ENCODE assay signal across 8 cellular contexts in genomic region chr11:120182790-120183491, GRCh38. TPM values are rescaled to one million over a fixed set of nuclear protein-coding genes. Genes with fewer than 3 reads are reported as not detected.
DNase-seq lines count a peak whose midpoint lies in the region; ATAC-seq and TF ChIP-seq lines count a peak whose summit lies in the region.

No MANE protein-coding gene starts in this region.

- H3K27me3 Mint-ChIP-seq in chondrocyte (ENCODE audit: low read depth), result peaks cover 6% of the 10 kb centered on the region

- no peak for ATAC-seq in GM18861 (IDR thresholded peaks at IDR 0.05; ENCODE audit: unreplicated experiment)
- no peak for ATAC-seq in stimulated activated naive CD8-positive, alpha-beta T cell treated with anti-CD3 and anti-CD28 coated beads, Interleukin-15, Interleukin-2, amounts not matched to agents 100 U/mL and 50 U/mL, for 24 hours

- H3K9ac ChIP-seq in mucosa of rectum (ENCODE audit: low read depth in 1 of 2, low read length in 2 of 2), result peak overlapping the region in 1 of 2 donors; percentile 39

- H3K36me3 ChIP-seq in MG63, result no peaks in the 10 kb centered on the region
- H3K36me3 ChIP-seq in mucosa of rectum (ENCODE audit: control insufficient read depth in 2 of 2, insufficient read depth in 2 of 2, low read length in 2 of 2), result no peaks in the 10 kb centered on the region

- H3K36me3 Mint-ChIP-seq in chondrocyte (ENCODE audit: low read depth), result no peaks in the 10 kb centered on the region

- H3K9me3 ChIP-seq in MG63 (no peaks in the 10 kb centered on the region), mucosa of rectum (ENCODE audit: control insufficient read depth in 2 of 2, low read length in 2 of 2) (no peaks in the 10 kb centered on the region)

- no peak overlapping the region for H3K27ac Mint-ChIP-seq in chondrocyte (ENCODE audit: unreplicated experiment)

- H3K9me3 Mint-ChIP-seq in chondrocyte (ENCODE audit: low read depth), result no peaks in the 10 kb centered on the region

- peak; percentile 50 for TF ChIP-seq CTCF in chondrocyte (IDR thresholded peaks at IDR 0.05)

- no peak overlapping the region for H3K4me3 ChIP-seq in MG63
- H3K4me3 ChIP-seq in mucosa of rectum (ENCODE audit: low read length in 2 of 2), result no peak overlapping the region

- H3K27ac ChIP-seq in mucosa of rectum (ENCODE audit: low read depth in 2 of 2, low read length in 2 of 2), result peak overlapping the region; percentile 47 to 56

- H3K27me3 ChIP-seq in MG63 (no peaks in the 10 kb centered on the region), mucosa of rectum (ENCODE audit: control insufficient read depth in 2 of 2, insufficient read depth in 2 of 2, low read length in 2 of 2) (no peaks in the 10 kb centered on the region)

- no peak overlapping the region for H3K4me3 Mint-ChIP-seq in chondrocyte (ENCODE audit: unreplicated experiment)

- peaks cover 51 to 57% of the 10 kb centered on the region in 2 donors for H3K4me1 ChIP-seq in mucosa of rectum (ENCODE audit: control insufficient read depth in 2 of 2, insufficient read depth in 2 of 2, low read length in 2 of 2)

- H3K4me1 Mint-ChIP-seq in chondrocyte (ENCODE audit: low read depth), result peaks cover 24% of the 10 kb centered on the region

- DNase-seq in DMS53 treated with DMSO at 0.1 percent for 48 hours (lab: John Stamatoyannopoulos, UW; ENCODE audit: unreplicated experiment), result peak; percentile 40
- peak; percentile 51 for DNase-seq in MG63
- peak; percentile 50 for DNase-seq in chondrocyte (ENCODE audit: low spot score)
- DNase-seq in SKM-1 (lab: John Stamatoyannopoulos, UW; ENCODE audit: unreplicated experiment), result no peak
- no peak for DNase-seq in kidney tubule cell (ENCODE audit: low spot score)
- no peak for DNase-seq in stimulated activated naive CD8-positive, alpha-beta T cell treated with anti-CD3 and anti-CD28 coated beads, Interleukin-15, Interleukin-2, amounts not matched to agents 100 U/mL and 50 U/mL, for 24 hours

RNA-seq across cellular contexts. Expression of gene OAF, which starts 27.9 kb away (rescaled TPM):
- total RNA-seq in MG63 (2014; rRNA removed; shearing (Covaris generic); ENCODE audit: low replicate concordance), result 13.5 and 35.9 TPM in 2 replicates
- 5.7 to 12.8 TPM (median 6.6 TPM) in 3 replicates for total RNA-seq in chondrocyte

RNA-seq across cellular contexts. Expression of gene TRIM29, which starts 45.0 kb away (rescaled TPM):
- not detected in 2 replicates for total RNA-seq in MG63 (2014; rRNA removed; shearing (Covaris generic); ENCODE audit: low replicate concordance)
- total RNA-seq in chondrocyte, result not detected in 3 replicates

RNA-seq across cellular contexts. Expression of gene POU2F3, which starts 57.0 kb away (rescaled TPM):
- not detected in 2 replicates for total RNA-seq in MG63 (2014; rRNA removed; shearing (Covaris generic); ENCODE audit: low replicate concordance)
- total RNA-seq in chondrocyte, result not detected in 3 replicates

Comparison
In these comparisons a context has a peak if more than half of its experiments do, and no peak if none do; other contexts are left out.
1. DNase-seq: peak in DMS53 treated with DMSO at 0.1 percent for 48 hours (single experiment), MG63 (single experiment) and chondrocyte (single experiment); none in SKM-1 (single experiment), kidney tubule cell (single experiment) and stimulated activated naive CD8-positive, alpha-beta T cell treated with anti-CD3 and anti-CD28 coated beads, Interleukin-15, Interleukin-2, amounts not matched to agents 100 U/mL and 50 U/mL, for 24 hours (single experiment).